Comparison of ENCODE assay signal across 20 cellular contexts in the genomic region with DNA sequence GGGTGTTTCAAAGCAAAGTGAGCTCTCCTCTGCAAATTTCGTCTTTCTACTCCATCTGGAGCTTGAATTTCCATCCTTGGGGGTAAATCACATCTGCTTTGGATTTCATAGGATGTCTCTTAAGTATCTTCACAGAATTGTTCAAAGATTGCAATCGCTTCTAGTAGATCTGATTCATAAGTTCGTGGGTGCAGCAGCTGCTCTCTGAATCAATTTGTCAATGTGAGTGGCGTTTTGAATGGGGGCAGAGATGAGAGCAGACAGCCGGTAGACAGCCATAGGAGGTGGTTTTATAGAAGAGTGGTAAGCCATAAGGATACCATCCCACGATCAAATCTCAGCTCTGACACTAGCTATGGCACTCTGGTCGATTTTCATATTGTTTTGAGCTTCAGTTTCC.
DNase-seq lines count a peak whose midpoint lies in the region; ATAC-seq, FAIRE-seq and TF ChIP-seq lines count a peak whose summit lies in the region.
"Had no signal": no experiment of that assay in that cellular context is flagged by ENCODE, and none has a peak within 500 bp of the region (broad histone marks: within the 10 kb centered on the region; RNA-seq: fewer than 3 reads in every experiment).

No MANE protein-coding gene starts in this region.

- H3K9me3 ChIP-seq in neural cell (ENCODE audit: low read length) (no peaks in the 10 kb centered on the region), aorta (ENCODE audit: control insufficient read depth, low read length) (peaks cover 2% of the 10 kb centered on the region)

- no peaks in the 10 kb centered on the region for H3K9me3 Mint-ChIP-seq in activated CD8-positive, alpha-beta T cell treated with anti-CD3 and anti-CD28 coated beads, Interleukin-2, amount 10 ng/mL, durations not matched to agents 7 days and 5 days (ENCODE audit: insufficient read depth)

- TF ChIP-seq RAD21 in neural cell (conservative IDR thresholded peaks at IDR 0.05) = no peak

- POLR2A ChIA-PET in activated CD8-positive, alpha-beta T cell treated with anti-CD3 and anti-CD28 coated beads, Interleukin-2, amount 10 ng/mL, durations not matched to agents 7 days and 5 days (lab: Charles Lee) = no interaction called here

- TF ChIP-seq CTCF in neural cell (IDR thresholded peaks at IDR 0.05; ENCODE audit: poor library complexity, severe bottlenecking) = no peak

- no peaks in the 10 kb centered on the region for H3K79me2 ChIP-seq in neural cell (replicated peaks; ENCODE audit: insufficient read depth, low read length)

- H3K36me3 ChIP-seq in neural cell (ENCODE audit: insufficient read depth, low read length) = no peaks in the 10 kb centered on the region
- no peaks in the 10 kb centered on the region for H3K36me3 ChIP-seq in aorta (ENCODE audit: control insufficient read depth in 1 of 2, insufficient read depth in 2 of 2, low read length in 1 of 2)
- H3K36me3 ChIP-seq: BLaER1 treated with 17β-estradiol and CSF1 and Interleukin-3, amounts not matched to agents 10 nM and 100 nM had no signal

- no peak overlapping the region for H3K9ac ChIP-seq in neural cell (ENCODE audit: low read length)
- H3K9ac ChIP-seq: BLaER1 treated with 17β-estradiol and CSF1 and Interleukin-3, amounts not matched to agents 10 nM and 100 nM; GM23248 had no signal

- peak; percentile 59 for TF ChIP-seq EP300 in neural cell (conservative IDR thresholded peaks at IDR 0.05; ENCODE audit: poor library complexity, severe bottlenecking)

- H3K4me3 Mint-ChIP-seq in activated CD8-positive, alpha-beta T cell treated with anti-CD3 and anti-CD28 coated beads, Interleukin-2, amount 10 ng/mL, durations not matched to agents 7 days and 5 days = no peak overlapping the region
- H3K4me3 Mint-ChIP-seq: CD4-positive, CD25-positive, alpha-beta regulatory T cell had no signal

- H3K4me3 ChIP-seq in neural cell (ENCODE audit: low read length) = no peak overlapping the region
- H3K4me3 ChIP-seq in aorta (ENCODE audit: low read length in 2 of 2) = no peak overlapping the region
- H3K4me3 ChIP-seq: BLaER1 treated with 17β-estradiol and CSF1 and Interleukin-3, amounts not matched to agents 10 nM and 100 nM; GM12878; GM23248 had no signal

- H3K27me3 ChIP-seq in neural cell (ENCODE audit: insufficient read depth, low read depth, low read length) (no peaks in the 10 kb centered on the region), aorta (ENCODE audit: control insufficient read depth in 1 of 2, insufficient read depth in 2 of 2, low read length in 1 of 2) (no peaks in the 10 kb centered on the region)
- H3K27me3 ChIP-seq: BLaER1 treated with 17β-estradiol and CSF1 and Interleukin-3, amounts not matched to agents 10 nM and 100 nM had no signal

- H2AFZ ChIP-seq in neural cell (ENCODE audit: low read depth, low read length) = no peak overlapping the region
- H2AFZ ChIP-seq: GM23248 had no signal

- intact Hi-C loops in aorta (cut with DNase I) = no loop called here

- FAIRE-seq in GM19239 (lab: Jason Lieb, UNC) = no peak
- FAIRE-seq: GM12878, GM18507, H54 had no signal

- H3K4me1 ChIP-seq in aorta (ENCODE audit: control insufficient read depth in 1 of 2, insufficient read depth in 2 of 2, low read length in 2 of 2) = no peaks in the 10 kb centered on the region

- H3K9me2 ChIP-seq in neural cell (ENCODE audit: insufficient read depth, low read length) = no peaks in the 10 kb centered on the region

- no peak overlapping the region for H3K4me2 ChIP-seq in neural cell (ENCODE audit: low read length)
- H3K4me2 ChIP-seq: BLaER1 treated with 17β-estradiol and CSF1 and Interleukin-3, amounts not matched to agents 10 nM and 100 nM had no signal

- CTCF ChIA-PET in activated CD8-positive, alpha-beta T cell treated with anti-CD3 and anti-CD28 coated beads, Interleukin-2, amount 10 ng/mL, durations not matched to agents 7 days and 5 days (lab: Charles Lee) = no interaction called here

- H3F3A ChIP-seq in neural cell (ENCODE audit: insufficient read depth, low read length, poor library complexity, severe bottlenecking) = no peaks in the 10 kb centered on the region

- no peaks in the 10 kb centered on the region for H3K4me1 Mint-ChIP-seq in activated CD8-positive, alpha-beta T cell treated with anti-CD3 and anti-CD28 coated beads, Interleukin-2, amount 10 ng/mL, durations not matched to agents 7 days and 5 days (ENCODE audit: low read depth)
- H3K4me1 Mint-ChIP-seq: CD4-positive, CD25-positive, alpha-beta regulatory T cell had no signal

- no peaks in the 10 kb centered on the region for H4K20me1 ChIP-seq in neural cell (ENCODE audit: insufficient read depth)
- H4K20me1 ChIP-seq: BLaER1 treated with 17β-estradiol and CSF1 and Interleukin-3, amounts not matched to agents 10 nM and 100 nM had no signal

- H3K27ac Mint-ChIP-seq in activated CD8-positive, alpha-beta T cell treated with anti-CD3 and anti-CD28 coated beads, Interleukin-2, amount 10 ng/mL, durations not matched to agents 7 days and 5 days = no peak overlapping the region
- H3K27ac Mint-ChIP-seq: CD4-positive, CD25-positive, alpha-beta regulatory T cell had no signal

- peaks cover 13% of the 10 kb centered on the region for H3K27me3 Mint-ChIP-seq in activated CD8-positive, alpha-beta T cell treated with anti-CD3 and anti-CD28 coated beads, Interleukin-2, amount 10 ng/mL, durations not matched to agents 7 days and 5 days (ENCODE audit: low read depth)

- H3K27ac ChIP-seq in neural cell (ENCODE audit: low read length) (no peak overlapping the region), aorta (ENCODE audit: low read depth in 1 of 2, low read length in 2 of 2) (no peak overlapping the region)
- H3K27ac ChIP-seq: 22Rv1; BLaER1 treated with 17β-estradiol and CSF1 and Interleukin-3, amounts not matched to agents 10 nM and 100 nM; GM23248; HL-60 had no signal

- ATAC-seq in aorta (ENCODE audit: low FRiP score) = no peak
- no peak for ATAC-seq in activated CD8-positive, alpha-beta T cell treated with anti-CD3 and anti-CD28 coated beads, Interleukin-2, amount 10 ng/mL, durations not matched to agents 7 days and 5 days
- ATAC-seq: GM12878, HCT116 had no signal

- H3K36me3 Mint-ChIP-seq in activated CD8-positive, alpha-beta T cell treated with anti-CD3 and anti-CD28 coated beads, Interleukin-2, amount 10 ng/mL, durations not matched to agents 7 days and 5 days (ENCODE audit: low read depth) = no peaks in the 10 kb centered on the region
- H3K36me3 Mint-ChIP-seq: CD4-positive, CD25-positive, alpha-beta regulatory T cell had no signal

- WGBS in aorta, 2 donors = 52 to 55% methylated on average over 7 of the region's 7 CpGs

- DNase-seq in NCI-H1417 (lab: John Stamatoyannopoulos, UW) (peak in 2 of 3 experiments; percentile 24), NCI-H1417 treated with DMSO at 0.1 percent for 48 hours (lab: John Stamatoyannopoulos, UW) (no peak), SK-N-DZ (ENCODE audit: low spot score) (peak; percentile 13), aorta (no peak), GM19239 (ENCODE audit: insufficient read length, low spot score) (no peak), AG08396 (ENCODE audit: low spot score) (no peak)
- no peak for DNase-seq in activated CD8-positive, alpha-beta T cell treated with anti-CD3 and anti-CD28 coated beads, Interleukin-2, amount 10 ng/mL, durations not matched to agents 7 days and 5 days
- DNase-seq: AML-193; Calu3; CD4-positive, CD25-positive, alpha-beta regulatory T cell; DMS 273 treated with DMSO at 0.1 percent for 48 hours; GM23248 had no signal

TF ChIP-seq in neural cell, 6 proteins besides CTCF, POLR2A, EP300 and RAD21:
- TF ChIP-seq MXI1 (conservative IDR thresholded peaks at IDR 0.05; ENCODE audit: poor library complexity, severe bottlenecking) (no peak), EZH2 (IDR thresholded peaks at IDR 0.05; ENCODE audit: borderline replicate concordance, insufficient read depth, low read length, poor library complexity, severe bottlenecking) (no peak), SMC3 (conservative IDR thresholded peaks at IDR 0.05; ENCODE audit: poor library complexity) (no peak)
- TF ChIP-seq, protein P1, sequence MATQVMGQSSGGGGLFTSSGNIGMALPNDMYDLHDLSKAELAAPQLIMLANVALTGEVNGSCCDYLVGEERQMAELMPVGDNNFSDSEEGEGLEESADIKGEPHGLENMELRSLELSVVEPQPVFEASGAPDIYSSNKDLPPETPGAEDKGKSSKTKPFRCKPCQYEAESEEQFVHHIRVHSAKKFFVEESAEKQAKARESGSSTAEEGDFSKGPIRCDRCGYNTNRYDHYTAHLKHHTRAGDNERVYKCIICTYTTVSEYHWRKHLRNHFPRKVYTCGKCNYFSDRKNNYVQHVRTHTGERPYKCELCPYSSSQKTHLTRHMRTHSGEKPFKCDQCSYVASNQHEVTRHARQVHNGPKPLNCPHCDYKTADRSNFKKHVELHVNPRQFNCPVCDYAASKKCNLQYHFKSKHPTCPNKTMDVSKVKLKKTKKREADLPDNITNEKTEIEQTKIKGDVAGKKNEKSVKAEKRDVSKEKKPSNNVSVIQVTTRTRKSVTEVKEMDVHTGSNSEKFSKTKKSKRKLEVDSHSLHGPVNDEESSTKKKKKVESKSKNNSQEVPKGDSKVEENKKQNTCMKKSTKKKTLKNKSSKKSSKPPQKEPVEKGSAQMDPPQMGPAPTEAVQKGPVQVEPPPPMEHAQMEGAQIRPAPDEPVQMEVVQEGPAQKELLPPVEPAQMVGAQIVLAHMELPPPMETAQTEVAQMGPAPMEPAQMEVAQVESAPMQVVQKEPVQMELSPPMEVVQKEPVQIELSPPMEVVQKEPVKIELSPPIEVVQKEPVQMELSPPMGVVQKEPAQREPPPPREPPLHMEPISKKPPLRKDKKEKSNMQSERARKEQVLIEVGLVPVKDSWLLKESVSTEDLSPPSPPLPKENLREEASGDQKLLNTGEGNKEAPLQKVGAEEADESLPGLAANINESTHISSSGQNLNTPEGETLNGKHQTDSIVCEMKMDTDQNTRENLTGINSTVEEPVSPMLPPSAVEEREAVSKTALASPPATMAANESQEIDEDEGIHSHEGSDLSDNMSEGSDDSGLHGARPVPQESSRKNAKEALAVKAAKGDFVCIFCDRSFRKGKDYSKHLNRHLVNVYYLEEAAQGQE (IDR thresholded peaks at IDR 0.05; ENCODE audit: borderline replicate concordance) = no peak

Comparison
In these comparisons a context has a peak if more than half of its experiments do, and no peak if none do; other contexts are left out.
1. DNase-seq: peak in NCI-H1417 (2 of 3) and SK-N-DZ (single experiment); none in NCI-H1417 treated with DMSO at 0.1 percent for 48 hours (single experiment), aorta (0 of 2), GM19239 (single experiment), AG08396 (single experiment) and activated CD8-positive, alpha-beta T cell treated with anti-CD3 and anti-CD28 coated beads, Interleukin-2, amount 10 ng/mL, durations not matched to agents 7 days and 5 days (single experiment).